Comparison of ENCODE assay signal across 1 cellular context in the genomic region with DNA sequence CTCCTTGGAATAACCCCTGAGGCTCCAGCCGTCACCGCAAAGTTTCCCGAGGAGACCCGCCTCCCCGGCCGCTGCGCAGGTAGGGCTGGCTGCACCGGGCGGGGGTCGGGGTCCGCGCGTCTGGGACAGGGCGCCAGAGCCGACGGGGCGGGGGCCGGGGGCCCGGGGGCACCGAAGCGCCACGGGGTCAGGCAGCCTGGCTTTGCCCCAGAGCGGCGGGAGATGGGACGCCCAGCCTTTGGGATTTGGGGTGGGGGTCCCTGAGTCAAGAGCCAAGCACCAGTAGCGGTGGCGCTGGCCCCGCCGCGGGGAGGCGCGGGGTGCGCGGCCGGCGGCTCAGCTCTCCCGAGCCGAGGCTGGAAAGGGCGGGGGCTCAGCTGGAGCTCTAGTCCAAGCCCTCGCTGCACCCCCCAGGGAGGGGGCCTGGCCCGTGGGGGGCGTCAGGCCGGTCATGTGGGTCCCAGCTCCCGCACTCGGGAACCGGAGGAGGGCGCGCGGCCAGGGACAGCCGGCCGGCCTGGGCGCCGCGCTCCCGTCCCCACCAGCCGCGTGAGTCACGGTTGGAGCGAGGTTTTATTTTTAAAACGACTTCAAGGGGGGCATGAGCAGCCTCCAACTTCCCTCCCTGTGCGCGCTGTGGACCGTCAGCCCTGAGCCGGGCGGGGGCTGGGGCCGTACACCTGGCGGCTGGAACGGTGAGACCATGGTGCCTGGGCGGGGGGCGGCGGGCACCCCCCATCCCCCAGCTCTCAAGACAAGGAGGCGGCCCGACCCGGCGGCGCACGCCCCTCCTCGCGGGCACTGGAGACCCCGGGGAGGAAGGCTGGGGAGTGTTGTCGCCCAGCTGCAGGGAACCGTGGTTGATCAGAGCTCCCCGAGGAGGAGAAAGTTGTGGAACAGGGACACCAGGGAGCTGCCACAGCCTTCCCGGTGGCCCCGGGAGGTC.
TF ChIP-seq lines count a peak whose summit lies in the region.

No MANE protein-coding gene starts in this region.

TF ChIP-seq in K562, 482 proteins besides CTCF, POLR2A, EP300 and RAD21:
- TF ChIP-seq, protein P1, sequence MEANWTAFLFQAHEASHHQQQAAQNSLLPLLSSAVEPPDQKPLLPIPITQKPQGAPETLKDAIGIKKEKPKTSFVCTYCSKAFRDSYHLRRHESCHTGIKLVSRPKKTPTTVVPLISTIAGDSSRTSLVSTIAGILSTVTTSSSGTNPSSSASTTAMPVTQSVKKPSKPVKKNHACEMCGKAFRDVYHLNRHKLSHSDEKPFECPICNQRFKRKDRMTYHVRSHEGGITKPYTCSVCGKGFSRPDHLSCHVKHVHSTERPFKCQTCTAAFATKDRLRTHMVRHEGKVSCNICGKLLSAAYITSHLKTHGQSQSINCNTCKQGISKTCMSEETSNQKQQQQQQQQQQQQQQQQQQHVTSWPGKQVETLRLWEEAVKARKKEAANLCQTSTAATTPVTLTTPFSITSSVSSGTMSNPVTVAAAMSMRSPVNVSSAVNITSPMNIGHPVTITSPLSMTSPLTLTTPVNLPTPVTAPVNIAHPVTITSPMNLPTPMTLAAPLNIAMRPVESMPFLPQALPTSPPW (CRISPR knock-in tag; IDR thresholded peaks at IDR 0.05), result 0 out of 2 replicates have a peak, but pooled peaks have one; percentile 18
- TF ChIP-seq ZBTB7A (IDR thresholded peaks at IDR 0.05; ENCODE audit: borderline replicate concordance, control insufficient read depth, low read depth, low read length), result peak; percentile 7; the same call in 1 of the 2 replicates
- TF ChIP-seq PRPF4 (IDR thresholded peaks at IDR 0.05; ENCODE audit: insufficient read depth, low read depth, low read length, poor library complexity, severe bottlenecking), result no peak
- TF ChIP-seq ETV1 (tag; conservative IDR thresholded peaks at IDR 0.05; ENCODE audit: low read depth), result no peak
- TF ChIP-seq POLR2G (IDR thresholded peaks at IDR 0.05; ENCODE audit: low read depth, low read length), result peak; percentile 12
- TF ChIP-seq, protein P2, sequence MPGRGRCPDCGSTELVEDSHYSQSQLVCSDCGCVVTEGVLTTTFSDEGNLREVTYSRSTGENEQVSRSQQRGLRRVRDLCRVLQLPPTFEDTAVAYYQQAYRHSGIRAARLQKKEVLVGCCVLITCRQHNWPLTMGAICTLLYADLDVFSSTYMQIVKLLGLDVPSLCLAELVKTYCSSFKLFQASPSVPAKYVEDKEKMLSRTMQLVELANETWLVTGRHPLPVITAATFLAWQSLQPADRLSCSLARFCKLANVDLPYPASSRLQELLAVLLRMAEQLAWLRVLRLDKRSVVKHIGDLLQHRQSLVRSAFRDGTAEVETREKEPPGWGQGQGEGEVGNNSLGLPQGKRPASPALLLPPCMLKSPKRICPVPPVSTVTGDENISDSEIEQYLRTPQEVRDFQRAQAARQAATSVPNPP (IDR thresholded peaks at IDR 0.05; ENCODE audit: borderline replicate concordance, insufficient read depth, insufficient read length), result no peak
- no peak for TF ChIP-seq BACH1 (tag; IDR thresholded peaks at IDR 0.05)
- TF ChIP-seq TEAD2 (tag; IDR thresholded peaks at IDR 0.05), result no peak
- TF ChIP-seq CBFB (CRISPR knock-in tag; IDR thresholded peaks at IDR 0.05), result no peak
